In the genomic region with DNA sequence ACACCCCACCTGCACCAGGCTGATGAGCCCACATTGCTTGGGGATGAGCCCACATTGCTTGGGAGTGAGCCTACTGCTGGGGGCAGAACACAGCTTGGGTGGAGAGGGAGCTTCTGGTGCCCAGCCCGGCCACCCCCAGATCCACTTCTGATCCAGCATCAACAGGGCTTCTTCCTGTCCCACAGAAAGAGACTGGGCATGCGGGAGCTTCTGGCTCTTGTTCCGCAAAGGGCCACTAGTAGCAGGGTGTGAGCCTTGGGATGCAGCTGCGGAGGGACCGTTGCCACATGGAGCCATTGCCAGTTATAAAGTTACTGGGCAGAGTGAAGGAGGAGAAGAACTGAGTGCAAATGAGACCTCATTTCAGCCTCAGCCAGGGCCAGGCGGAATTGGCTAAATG, we compare ENCODE assay signal across 25 cellular contexts. TPM values are rescaled to one million over a fixed set of nuclear protein-coding genes. Genes with fewer than 3 reads are reported as not detected.
"Had no signal": no experiment of that assay in that cellular context is flagged by ENCODE, and none has a peak within 500 bp of the region (broad histone marks: within the 10 kb centered on the region; RNA-seq: fewer than 3 reads in every experiment).

No MANE protein-coding gene starts in this region.

- H3K27me3 ChIP-seq: colonic mucosa, dorsolateral prefrontal cortex, hepatocyte, upper lobe of left lung had no signal

- ATAC-seq: activated CD8-positive, alpha-beta T cell treated with anti-CD3 and anti-CD28 coated beads, Interleukin-2, amount 10 ng/mL, durations not matched to agents 7 days and 5 days; effector memory CD8-positive, alpha-beta T cell; left ventricle myocardium superior; T-cell had no signal

- H3K27ac ChIP-seq: colonic mucosa, dorsolateral prefrontal cortex, hepatocyte, upper lobe of left lung, WERI-Rb-1 had no signal

- H3K9me3 Mint-ChIP-seq: activated CD4-positive, alpha-beta T cell treated with anti-CD3 and anti-CD28 coated beads, Interleukin-2, amount 10 ng/mL, durations not matched to agents 7 days and 5 days; activated naive CD4-positive, alpha-beta T cell treated with anti-CD3 and anti-CD28 coated beads, Interleukin-2, amount 50 U/mL, for 24 hours; effector memory CD8-positive, alpha-beta T cell; T-cell; T-helper 2 cell treated with Interferon-gamma antibody and Interleukin-4, amounts not matched to agents 5 μg/mL and 100 μg/mL, for 36 hours had no signal

- H3K36me3 Mint-ChIP-seq: activated naive CD4-positive, alpha-beta T cell treated with anti-CD3 and anti-CD28 coated beads, Interleukin-2, amount 50 U/mL, for 24 hours; brain; immature natural killer cell; memory B cell; T-cell had no signal

- H3K4me1 Mint-ChIP-seq: activated CD4-positive, alpha-beta T cell treated with anti-CD3 and anti-CD28 coated beads, Interleukin-2, amount 10 ng/mL, durations not matched to agents 7 days and 5 days; activated naive CD4-positive, alpha-beta T cell treated with anti-CD3 and anti-CD28 coated beads, Interleukin-2, amount 50 U/mL, for 24 hours; immature natural killer cell; memory B cell; T-cell had no signal

- H3K9me3 ChIP-seq: colonic mucosa, upper lobe of left lung had no signal

- H2AFZ ChIP-seq: hepatocyte had no signal

- H3K4me3 ChIP-seq: colonic mucosa, dorsolateral prefrontal cortex, hepatocyte, upper lobe of left lung had no signal

- H3K4me1 ChIP-seq: colonic mucosa, upper lobe of left lung had no signal

- H3K4me2 ChIP-seq: hepatocyte had no signal

- FAIRE-seq: TTC549 had no signal

- H3K4me3 Mint-ChIP-seq: activated CD4-positive, alpha-beta T cell treated with anti-CD3 and anti-CD28 coated beads, Interleukin-2, amount 10 ng/mL, durations not matched to agents 7 days and 5 days; activated CD8-positive, alpha-beta T cell treated with anti-CD3 and anti-CD28 coated beads, Interleukin-2, amount 10 ng/mL, durations not matched to agents 7 days and 5 days; activated naive CD4-positive, alpha-beta T cell treated with anti-CD3 and anti-CD28 coated beads, Interleukin-2, amount 50 U/mL, for 24 hours; brain; effector memory CD8-positive, alpha-beta T cell; immature natural killer cell; memory B cell; T-cell; T-helper 2 cell treated with Interferon-gamma antibody and Interleukin-4, amounts not matched to agents 5 μg/mL and 100 μg/mL, for 36 hours had no signal

- H3K27ac Mint-ChIP-seq: activated CD4-positive, alpha-beta T cell treated with anti-CD3 and anti-CD28 coated beads, Interleukin-2, amount 10 ng/mL, durations not matched to agents 7 days and 5 days; activated CD8-positive, alpha-beta T cell treated with anti-CD3 and anti-CD28 coated beads, Interleukin-2, amount 10 ng/mL, durations not matched to agents 7 days and 5 days; activated naive CD4-positive, alpha-beta T cell treated with anti-CD3 and anti-CD28 coated beads, Interleukin-2, amount 50 U/mL, for 24 hours; brain; effector memory CD8-positive, alpha-beta T cell; immature natural killer cell; memory B cell; T-cell; T-helper 2 cell treated with Interferon-gamma antibody and Interleukin-4, amounts not matched to agents 5 μg/mL and 100 μg/mL, for 36 hours had no signal

- H3K27me3 Mint-ChIP-seq: activated naive CD4-positive, alpha-beta T cell treated with anti-CD3 and anti-CD28 coated beads, Interleukin-2, amount 50 U/mL, for 24 hours had no signal

- H3K36me3 ChIP-seq: colonic mucosa, upper lobe of left lung, WERI-Rb-1 had no signal

- DNase-seq: activated CD4-positive, alpha-beta T cell treated with anti-CD3 and anti-CD28 coated beads, Interleukin-2, amount 10 ng/mL, durations not matched to agents 7 days and 5 days; activated CD4-positive, CD25-positive, alpha-beta regulatory T cell treated with anti-CD3 and anti-CD28 coated beads, Interleukin-2, amount 50 U/mL, for 72 hours; activated CD8-positive, alpha-beta T cell treated with anti-CD3 and anti-CD28 coated beads, Interleukin-2, amount 10 ng/mL, durations not matched to agents 7 days and 5 days; activated gamma-delta T cell treated with Interleukin-2 at 50 U/mL for 16 hours; anterior cingulate cortex; central memory CD4-positive, alpha-beta T cell; colonic mucosa; dorsolateral prefrontal cortex; effector memory CD8-positive, alpha-beta T cell; immature natural killer cell; left ventricle myocardium superior; occipital lobe; stimulated activated CD4-positive, alpha-beta T cell treated with anti-CD3 and anti-CD28 coated beads, Interleukin-4, amount 100 ng/mL, for 24 hours; stimulated activated naive CD4-positive, alpha-beta T cell treated with Interleukin-2 at 50 U/mL for 16 hours; T-cell; upper lobe of left lung; WERI-Rb-1 had no signal

- H3K79me2 ChIP-seq: hepatocyte had no signal

RNA-seq across cellular contexts. Expression of a gene that starts 36.3 kb away (rescaled TPM):
- total RNA-seq: activated CD4-positive, alpha-beta T cell treated with anti-CD3 and anti-CD28 coated beads, Interleukin-2, amount 10 ng/mL, durations not matched to agents 7 days and 5 days; activated CD8-positive, alpha-beta T cell treated with anti-CD3 and anti-CD28 coated beads, Interleukin-2, amount 10 ng/mL, durations not matched to agents 7 days and 5 days; fibroblast of villous mesenchyme had no signal
- polyA plus RNA-seq: immature natural killer cell, neural cell had no signal

RNA-seq across cellular contexts. Expression of a gene that starts 57.8 kb away (rescaled TPM):
- total RNA-seq: activated CD4-positive, alpha-beta T cell treated with anti-CD3 and anti-CD28 coated beads, Interleukin-2, amount 10 ng/mL, durations not matched to agents 7 days and 5 days; activated CD8-positive, alpha-beta T cell treated with anti-CD3 and anti-CD28 coated beads, Interleukin-2, amount 10 ng/mL, durations not matched to agents 7 days and 5 days; occipital lobe; T-cell had no signal
- polyA plus RNA-seq: immature natural killer cell, neural cell had no signal
